11 cellular contexts compared by ENCODE assay signal in genomic region chr2:121489284-121489683, GRCh38. TPM values are rescaled to one million over a fixed set of nuclear protein-coding genes. Genes with fewer than 3 reads are reported as not detected.
DNase-seq lines count a peak whose midpoint lies in the region; ATAC-seq and TF ChIP-seq lines count a peak whose summit lies in the region.
"Had no signal": no experiment of that assay in that cellular context is flagged by ENCODE, and none has a peak within 500 bp of the region (broad histone marks: within the 10 kb centered on the region; RNA-seq: fewer than 3 reads in every experiment).

No MANE protein-coding gene starts in this region.

- no peaks in the 10 kb centered on the region for H3K9me3 Mint-ChIP-seq in Calu3 (ENCODE audit: low read depth, unreplicated experiment)

- H3K79me2 ChIP-seq in SK-N-SH (ENCODE audit: insufficient read depth) = peaks cover 37% of the 10 kb centered on the region; the same call in 1 of the 2 replicates

- H3K4me3 Mint-ChIP-seq in Calu3 (ENCODE audit: low read depth, unreplicated experiment) = no peak overlapping the region
- H3K4me3 Mint-ChIP-seq: activated CD4-positive, alpha-beta T cell treated with anti-CD3 and anti-CD28 coated beads for 36 hours had no signal

- no peaks in the 10 kb centered on the region for H3K27me3 Mint-ChIP-seq in Calu3 (ENCODE audit: unreplicated experiment)
- H3K27me3 Mint-ChIP-seq: activated CD4-positive, alpha-beta T cell treated with anti-CD3 and anti-CD28 coated beads for 36 hours had no signal

- no peak overlapping the region for H3K27ac Mint-ChIP-seq in Calu3 (ENCODE audit: unreplicated experiment)
- H3K27ac Mint-ChIP-seq: activated CD4-positive, alpha-beta T cell treated with anti-CD3 and anti-CD28 coated beads for 36 hours had no signal

- no peaks in the 10 kb centered on the region for H3K27me3 ChIP-seq in dorsolateral prefrontal cortex
- H3K27me3 ChIP-seq in SK-N-SH (ENCODE audit: insufficient read depth) = no peaks in the 10 kb centered on the region

- no peaks in the 10 kb centered on the region for H3K9me2 ChIP-seq in SK-N-SH

- peak; percentile 64 for DNase-seq in Calu3
- peak; percentile 82 for DNase-seq in NCI-H2196 (lab: John Stamatoyannopoulos, UW; ENCODE audit: unreplicated experiment)
- peak in 1 of 10 donors; percentile 66 for DNase-seq in dorsolateral prefrontal cortex
- DNase-seq in SK-N-SH = no peak
- DNase-seq in activated CD4-positive, CD25-positive, alpha-beta regulatory T cell (lab: John Stamatoyannopoulos, UW) = no peak
- no peak for DNase-seq in retina
- DNase-seq: activated CD4-positive, alpha-beta T cell treated with anti-CD3 and anti-CD28 coated beads for 36 hours; DND-41 had no signal

- no peaks in the 10 kb centered on the region for H3F3A ChIP-seq in SK-N-SH (replicated peaks; ENCODE audit: insufficient read depth)

- peaks cover 23 to 30% of the 10 kb centered on the region in 2 experiments; a peak in 3 of 4 replicates for H3K4me1 ChIP-seq in SK-N-SH (ENCODE audit: control insufficient read depth in 1 of 2, insufficient read depth in 2 of 2, low read depth in 1 of 2, low read length in 1 of 2)

- peak; percentile 56 for ATAC-seq in HG02678 (IDR thresholded peaks at IDR 0.05; ENCODE audit: unreplicated experiment)
- ATAC-seq in GM21526 (IDR thresholded peaks at IDR 0.05; ENCODE audit: low FRiP score, unreplicated experiment) = no peak
- ATAC-seq: activated CD4-positive, alpha-beta T cell treated with anti-CD3 and anti-CD28 coated beads for 36 hours had no signal

- H3K4me2 ChIP-seq in SK-N-SH = no peak overlapping the region

- POLR2A ChIA-PET in SK-N-SH (lab: Yijun Ruan, JAX) = no interaction called here

- TF ChIP-seq CTCF in Calu3 (IDR thresholded peaks at IDR 0.05; ENCODE audit: unreplicated experiment) (no peak), dorsolateral prefrontal cortex (IDR thresholded peaks at IDR 0.05 in 54 of 56, conservative IDR thresholded peaks at IDR 0.05 in 2 of 56; ENCODE audit: low read depth in 1 of 56, partially characterized antibody in 56 of 56) (no peak), SK-N-SH (IDR thresholded peaks at IDR 0.05) (no peak)

- peaks cover 0 to 4% of the 10 kb centered on the region in 2 experiments for H3K36me3 ChIP-seq in SK-N-SH (replicated peaks in 1 of 2; ENCODE audit: control insufficient read depth in 1 of 2, insufficient read depth in 2 of 2, low read length in 1 of 2)

- no peak for TF ChIP-seq RAD21 in SK-N-SH (IDR thresholded peaks at IDR 0.05; ENCODE audit: low read length)

- no TSS peak for BruUV-seq in Calu3 (replicated peaks; lab: Mats Ljungman, UMichigan)

- H3K4me3 ChIP-seq in dorsolateral prefrontal cortex (peak overlapping the region in 58 of 59 donors; percentile 1 to 61 (median 44)), SK-N-SH (ENCODE audit: low read depth in 2 of 2, low read length in 1 of 2) (no peak overlapping the region)

- intact Hi-C loops in Calu3 (cut with micrococcal nuclease; ENCODE audit: unreplicated experiment) = no loop called here
- intact Hi-C loops in dorsolateral prefrontal cortex (cut with DNase I) = no loop called here

- no peak overlapping the region for H2AFZ ChIP-seq in SK-N-SH (ENCODE audit: low read depth)

- WGBS in SK-N-SH (ENCODE audit: low lambda C conversion rate) = 76% methylated on average over 1 of the region's 1 CpG

- CTCF ChIA-PET in Calu3 (lab: Charles Lee) (no interaction called here), SK-N-SH (lab: Yijun Ruan, JAX) (interaction anchor here (1.5 to 2.0 kb wide), 2 partner anchors 9 to 17 kb away, joined by 5 read pairs; no protein-coding TSS in a partner anchor)

- no peak overlapping the region for H3K9ac ChIP-seq in SK-N-SH

- H4K20me1 ChIP-seq in SK-N-SH (ENCODE audit: insufficient read depth) = no peaks in the 10 kb centered on the region

- peaks cover 25% of the 10 kb centered on the region for H3K4me1 Mint-ChIP-seq in Calu3 (ENCODE audit: low read depth, unreplicated experiment)

- H3K27ac ChIP-seq in dorsolateral prefrontal cortex (peak overlapping the region in 40 of 59 donors; percentile 6 to 73 (median 53)), SK-N-SH (ENCODE audit: low read depth in 2 of 2, low read length in 1 of 2) (no peak overlapping the region)

- no peaks in the 10 kb centered on the region for H3K36me3 Mint-ChIP-seq in Calu3 (ENCODE audit: insufficient read depth, unreplicated experiment)

- TF ChIP-seq EP300 in SK-N-SH (IDR thresholded peaks at IDR 0.05; ENCODE audit: borderline replicate concordance in 1 of 2, low read depth in 1 of 2, low read length in 1 of 2) = no peak

- no peaks in the 10 kb centered on the region for H3K9me3 ChIP-seq in SK-N-SH

TF ChIP-seq in SK-N-SH, 30 proteins besides CTCF, POLR2A, EP300 and RAD21:
- no peak for TF ChIP-seq NRF1 (IDR thresholded peaks at IDR 0.05; ENCODE audit: low read depth, low read length)
- no peak for TF ChIP-seq RCOR1 (IDR thresholded peaks at IDR 0.05; ENCODE audit: low read length)
- no peak for TF ChIP-seq SMC3 (IDR thresholded peaks at IDR 0.05; ENCODE audit: low read depth, low read length)
- no peak for TF ChIP-seq FOXM1 (IDR thresholded peaks at IDR 0.05; ENCODE audit: low read depth)
- no peak for TF ChIP-seq GATA2 (CRISPR knock-in tag; IDR thresholded peaks at IDR 0.05)
- no peak for TF ChIP-seq TCF12 (IDR thresholded peaks at IDR 0.05)
TF ChIP-seq in SK-N-SH: peak in this region for 0.

RNA-seq across cellular contexts. Expression of gene RNU4ATAC, which starts 41.4 kb away (rescaled TPM):
- not detected in 2 replicates for total RNA-seq in Calu3 (2022)
- total RNA-seq in dorsolateral prefrontal cortex = 10 to 100 TPM in 2 of 120 experiments, not detected in 118; 19.6 to 23.6 TPM
- polyA plus RNA-seq in SK-N-SH (2012; rRNA removed) = not detected in 2 replicates
- polyA plus RNA-seq in SK-N-SH (2012; cell fraction: cytosol; rRNA removed) = not detected in 2 replicates
- polyA plus RNA-seq in SK-N-SH (2012; cell fraction: nucleus; rRNA removed) = not detected in 2 replicates
- total RNA-seq: activated CD4-positive, alpha-beta T cell treated with anti-CD3 and anti-CD28 coated beads for 36 hours; ureter had no signal

Comparison
In these comparisons a context has a peak if more than half of its experiments do, and no peak if none do; other contexts are left out.
1. DNase-seq: peak in Calu3 (single experiment) and NCI-H2196 (single experiment); none in SK-N-SH (single experiment), activated CD4-positive, CD25-positive, alpha-beta regulatory T cell (0 of 4) and retina (single experiment).
2. H3K27ac ChIP-seq: peak in dorsolateral prefrontal cortex (40 of 59); none in SK-N-SH (0 of 2).
3. H3K4me3 ChIP-seq: peak in dorsolateral prefrontal cortex (58 of 59); none in SK-N-SH (0 of 2).